2 cellular contexts compared by ENCODE assay signal in genomic region chr13:49646688-49647087, GRCh38.
TF ChIP-seq lines count a peak whose summit lies in the region.

No MANE protein-coding gene starts in this region.

TF ChIP-seq in HEK293, 187 proteins besides CTCF, POLR2A, EP300 and RAD21:
- TF ChIP-seq ZNF354C (tag by site-specific recombination; IDR thresholded peaks at IDR 0.05; ENCODE audit: borderline replicate concordance, low read depth): no peak
- TF ChIP-seq ZNF121 (tag by site-specific recombination; IDR thresholded peaks at IDR 0.05): peak; percentile 66; the same call in 1 of the 2 replicates

TF ChIP-seq in K562, 482 proteins besides CTCF, POLR2A, EP300 and RAD21:
- no peak for TF ChIP-seq THAP12 (CRISPR knock-in tag; IDR thresholded peaks at IDR 0.05)
- TF ChIP-seq ZNF121 (CRISPR knock-in tag; conservative IDR thresholded peaks at IDR 0.05): 0 out of 2 replicates have a peak, but pooled peaks have one; percentile 24
TF ChIP-seq in K562: peak in this region for 1.
